16 cellular contexts compared by ENCODE assay signal in the genomic region with DNA sequence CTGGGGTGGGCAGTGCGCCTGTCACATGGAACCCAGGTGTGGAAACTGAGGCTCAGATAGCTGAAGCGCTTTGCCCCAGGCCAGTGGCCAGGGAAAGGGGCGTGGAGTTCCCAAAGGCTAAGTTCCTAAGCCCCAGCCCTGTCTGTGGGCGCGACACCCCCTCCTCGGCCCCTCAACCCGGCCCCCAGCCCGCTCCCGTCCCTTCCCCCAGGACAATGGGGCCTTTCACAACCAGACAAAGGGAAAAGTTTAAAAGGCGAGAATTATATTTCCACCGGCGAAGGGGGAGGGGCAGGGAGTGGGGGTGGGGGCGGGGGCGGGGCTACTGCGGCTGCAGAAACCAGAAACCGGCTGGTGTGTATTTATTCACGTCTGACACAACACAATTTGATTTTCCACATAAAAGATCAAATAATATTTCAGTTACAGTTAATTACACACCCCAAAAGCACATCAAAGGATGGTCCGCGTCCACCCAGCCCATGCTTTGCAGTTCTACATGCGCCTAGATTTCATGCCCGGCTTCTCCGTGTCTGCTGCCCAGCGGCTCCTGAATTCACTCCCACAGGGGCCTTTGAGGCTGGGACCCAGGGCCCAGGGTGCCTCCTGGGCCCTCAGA.
"Had no signal": no experiment of that assay in that cellular context is flagged by ENCODE, and none has a peak within 500 bp of the region (broad histone marks: within the 10 kb centered on the region; RNA-seq: fewer than 3 reads in every experiment).

No MANE protein-coding gene starts in this region.

- FAIRE-seq: endometrium had no signal

- ATAC-seq: activated CD8-positive, alpha-beta T cell treated with anti-CD3 and anti-CD28 coated beads for 36 hours; activated naive CD4-positive, alpha-beta T cell treated with anti-CD3 and anti-CD28 coated beads, Interleukin-2, amount 50 U/mL, for 72 hours; stimulated activated effector memory CD8-positive, alpha-beta T cell treated with anti-CD3 and anti-CD28 coated beads, Interleukin-12 subunit alpha, Interleukin-12 subunit beta, amount 100 ng/mL, for 72 hours; WTC11 had no signal

- H3K27ac ChIP-seq: esophagus squamous epithelium, ovary had no signal

- H3K36me3 Mint-ChIP-seq: stimulated activated effector memory CD8-positive, alpha-beta T cell treated with anti-CD3 and anti-CD28 coated beads, Interleukin-12 subunit alpha, Interleukin-12 subunit beta, amount 100 ng/mL, for 72 hours; WTC11 had no signal

- H3K4me3 Mint-ChIP-seq: activated CD8-positive, alpha-beta T cell treated with anti-CD3 and anti-CD28 coated beads for 36 hours; nephron progenitor cell; stimulated activated effector memory CD8-positive, alpha-beta T cell treated with anti-CD3 and anti-CD28 coated beads, Interleukin-12 subunit alpha, Interleukin-12 subunit beta, amount 100 ng/mL, for 72 hours; WTC11 had no signal

- H3K4me1 Mint-ChIP-seq: stimulated activated effector memory CD8-positive, alpha-beta T cell treated with anti-CD3 and anti-CD28 coated beads, Interleukin-12 subunit alpha, Interleukin-12 subunit beta, amount 100 ng/mL, for 72 hours had no signal

- H3K36me3 ChIP-seq: esophagus squamous epithelium, ovary had no signal

- H3K4me3 ChIP-seq: esophagus squamous epithelium, ovary had no signal

- H3K27me3 ChIP-seq: ovary had no signal

- DNase-seq: activated CD4-positive, alpha-beta T cell treated with anti-CD3 and anti-CD28 coated beads for 48 hours; activated CD8-positive, alpha-beta T cell treated with anti-CD3 and anti-CD28 coated beads for 36 hours; activated gamma-delta T cell; activated T-cell treated with anti-CD3 and anti-CD28 coated beads, Interleukin-2, amount 50 U/mL, for 48 hours; amniotic stem cell; esophagus squamous epithelium; nephron progenitor cell; ovary; stimulated activated CD4-positive, alpha-beta T cell treated with anti-CD3 and anti-CD28 coated beads, Interleukin-12 subunit alpha, Interleukin-12 subunit beta, amount 100 ng/mL, for 4 hours; stimulated activated CD4-positive, alpha-beta T cell treated with anti-CD3 and anti-CD28 coated beads, Interleukin-2, amount 100 ng/mL, for 24 hours; T-helper 2 cell; trophoblast cell had no signal

- H3K27ac Mint-ChIP-seq: activated CD8-positive, alpha-beta T cell treated with anti-CD3 and anti-CD28 coated beads for 36 hours; activated naive CD4-positive, alpha-beta T cell treated with anti-CD3 and anti-CD28 coated beads, Interleukin-2, amount 50 U/mL, for 72 hours; nephron progenitor cell; stimulated activated effector memory CD8-positive, alpha-beta T cell treated with anti-CD3 and anti-CD28 coated beads, Interleukin-12 subunit alpha, Interleukin-12 subunit beta, amount 100 ng/mL, for 72 hours; WTC11 had no signal

- H3K9me3 Mint-ChIP-seq: activated CD8-positive, alpha-beta T cell treated with anti-CD3 and anti-CD28 coated beads for 36 hours; activated naive CD4-positive, alpha-beta T cell treated with anti-CD3 and anti-CD28 coated beads, Interleukin-2, amount 50 U/mL, for 72 hours; stimulated activated effector memory CD8-positive, alpha-beta T cell treated with anti-CD3 and anti-CD28 coated beads, Interleukin-12 subunit alpha, Interleukin-12 subunit beta, amount 100 ng/mL, for 72 hours had no signal

- H3K9me3 ChIP-seq: esophagus squamous epithelium, ovary had no signal
